ENCODE assay signal across 11 cellular contexts in the genomic region with DNA sequence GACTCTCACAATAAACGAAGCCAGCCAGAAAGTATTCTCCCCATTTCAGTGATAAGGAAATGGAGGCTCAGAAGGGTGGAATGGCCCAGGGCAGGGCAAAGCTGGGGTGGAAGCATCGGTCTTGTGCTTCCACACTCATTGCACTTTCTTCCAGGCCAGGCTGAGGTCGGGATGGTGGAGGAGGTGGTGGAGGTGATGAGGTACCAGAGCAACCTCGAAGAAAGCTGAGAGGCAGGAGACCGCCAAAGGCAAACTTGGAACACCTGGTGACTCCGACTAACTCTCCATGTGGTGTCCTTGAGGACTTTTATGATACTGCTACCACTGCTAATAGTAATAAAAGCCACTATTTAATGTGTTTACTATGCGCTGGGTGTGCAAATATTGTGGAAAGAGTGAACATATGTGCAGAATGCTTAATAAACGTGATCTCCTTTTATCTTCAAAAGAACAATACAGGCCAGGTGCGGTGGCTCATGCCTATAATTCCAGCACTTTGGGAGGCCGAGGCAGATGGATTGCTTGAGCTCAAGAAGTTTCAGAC. TPM values are rescaled to one million over a fixed set of nuclear protein-coding genes. Genes with fewer than 3 reads are reported as not detected.
A peak's percentile ranks its signal among the peaks of the same experiment; 100 is the strongest.
DNase-seq lines count a peak whose midpoint lies in the region; ATAC-seq and TF ChIP-seq lines count a peak whose summit lies in the region.
"Had no signal": no experiment of that assay in that cellular context is flagged by ENCODE, and none has a peak within 500 bp of the region (broad histone marks: within the 10 kb centered on the region; RNA-seq: fewer than 3 reads in every experiment).

No MANE protein-coding gene starts in this region.

- H3K9me3 ChIP-seq in CD4-positive, alpha-beta T cell (ENCODE audit: control insufficient read depth, low read length), result no peaks in the 10 kb centered on the region
- H3K9me3 ChIP-seq in KOPT-K1 (ENCODE audit: insufficient read depth, low read length, poor library complexity, severe bottlenecking) (no peaks in the 10 kb centered on the region), adrenal gland (replicated peaks in 1 of 3) (no peaks in the 10 kb centered on the region)

- H3K27me3 Mint-ChIP-seq in CD4-positive, alpha-beta T cell, result no peaks in the 10 kb centered on the region
- H3K27me3 Mint-ChIP-seq in nephron progenitor cell (ENCODE audit: low read depth, poor library complexity) (peaks cover 3% of the 10 kb centered on the region), osteocyte (ENCODE audit: unreplicated experiment) (no peaks in the 10 kb centered on the region)

- intact Hi-C loops in CD4-positive, alpha-beta T cell (cut with DNase I, micrococcal nuclease), result no loop called here
- intact Hi-C loops in adrenal gland (cut with DNase I), result no loop called here

- H3K27me3 ChIP-seq in CD4-positive, alpha-beta T cell (ENCODE audit: control insufficient read depth, insufficient read depth, low read length), result no peaks in the 10 kb centered on the region
- H3K27me3 ChIP-seq in adrenal gland, result no peaks in the 10 kb centered on the region

- CTCF ChIA-PET in CD4-positive, alpha-beta T cell (lab: Charles Lee), result interaction anchor here (1.3 to 5.3 kb wide), 7 partner anchors 15 to 54 kb away, joined by 3 to 32 read pairs (median 17); no protein-coding TSS in a partner anchor

- TF ChIP-seq POLR2A in adrenal gland (IDR thresholded peaks at IDR 0.05), result no peak

- peaks cover 8% of the 10 kb centered on the region for H3K36me3 Mint-ChIP-seq in CD4-positive, alpha-beta T cell (ENCODE audit: low read depth)
- H3K36me3 Mint-ChIP-seq in nephron progenitor cell (ENCODE audit: low read depth) (no peaks in the 10 kb centered on the region), osteocyte (ENCODE audit: unreplicated experiment) (no peaks in the 10 kb centered on the region)

- ATAC-seq in CD4-positive, alpha-beta T cell (ENCODE audit: poor library complexity), result no peak
- no peak for ATAC-seq in GM21423 (IDR thresholded peaks at IDR 0.05; ENCODE audit: unreplicated experiment)
- ATAC-seq: right cardiac atrium had no signal

- H3K36me3 ChIP-seq in KOPT-K1 (ENCODE audit: insufficient read depth, low read length) (no peaks in the 10 kb centered on the region), adrenal gland (replicated peaks in 1 of 2) (no peaks in the 10 kb centered on the region)

- H3K4me3 ChIP-seq in adrenal gland, result no peak overlapping the region
- H3K4me3 ChIP-seq: GM23338, SK-N-MC had no signal

- peak overlapping the region; percentile 99 for H3K27ac ChIP-seq in CD4-positive, alpha-beta T cell (ENCODE audit: low read depth, low read length)
- H3K27ac ChIP-seq in KOPT-K1 (ENCODE audit: low read depth, low read length, poor library complexity, severe bottlenecking) (peak overlapping the region; percentile 80), adrenal gland (peak overlapping the region in 4 of 5 donors; percentile 10 to 94 (median 86))
- H3K27ac ChIP-seq: SK-N-MC had no signal

- peak overlapping the region; percentile 88 for H3K4me3 Mint-ChIP-seq in CD4-positive, alpha-beta T cell
- H3K4me3 Mint-ChIP-seq in nephron progenitor cell (peak overlapping the region; percentile 35), osteocyte (ENCODE audit: unreplicated experiment) (no peak overlapping the region)
- H3K4me3 Mint-ChIP-seq: GM23338 had no signal

- POLR2A ChIA-PET in CD4-positive, alpha-beta T cell (lab: Charles Lee), result interaction anchor here (1.3 to 13.2 kb wide), 9 partner anchors 10 to 50 kb away, joined by 5 to 569 read pairs (median 71); a partner anchor contains a TSS

- H3K27ac Mint-ChIP-seq in CD4-positive, alpha-beta T cell, result peak overlapping the region; percentile 100
- no peak overlapping the region for H3K27ac Mint-ChIP-seq in nephron progenitor cell
- H3K27ac Mint-ChIP-seq in osteocyte (ENCODE audit: unreplicated experiment), result no peak overlapping the region

- H3K4me1 Mint-ChIP-seq in CD4-positive, alpha-beta T cell (ENCODE audit: low read depth), result peaks cover 76% of the 10 kb centered on the region
- H3K4me1 Mint-ChIP-seq in nephron progenitor cell (peaks cover 86% of the 10 kb centered on the region), osteocyte (ENCODE audit: unreplicated experiment) (peaks cover 44% of the 10 kb centered on the region)

- TF ChIP-seq CTCF in CD4-positive, alpha-beta T cell (IDR thresholded peaks at IDR 0.05), result no peak
- TF ChIP-seq CTCF in adrenal gland (IDR thresholded peaks at IDR 0.05) (no peak), nephron progenitor cell (IDR thresholded peaks at IDR 0.05) (no peak), osteocyte (IDR thresholded peaks at IDR 0.05) (no peak), GM20000 (IDR thresholded peaks at IDR 0.05; ENCODE audit: extremely low read depth, missing control alignments) (no peak)

- H3K4me1 ChIP-seq in adrenal gland (replicated peaks in 1 of 2), result peaks cover 28 to 52% of the 10 kb centered on the region in 2 donors

- 73 to 81% (median 79%) methylated on average over 10 of the region's 10 CpGs for WGBS in adrenal gland, 4 donors

- DNase-seq in CD4-positive, alpha-beta T cell, result no peak
- DNase-seq in adrenal gland (no peak), nephron progenitor cell (no peak), osteocyte (ENCODE audit: extremely low spot score, unreplicated experiment) (no peak), SKM-1 (lab: John Stamatoyannopoulos, UW; ENCODE audit: unreplicated experiment) (no peak), GM20000 (ENCODE audit: low spot score) (no peak)
- DNase-seq: right cardiac atrium had no signal

- H3K9me3 Mint-ChIP-seq in CD4-positive, alpha-beta T cell, result no peaks in the 10 kb centered on the region
- no peaks in the 10 kb centered on the region for H3K9me3 Mint-ChIP-seq in nephron progenitor cell
- no peaks in the 10 kb centered on the region for H3K9me3 Mint-ChIP-seq in osteocyte (ENCODE audit: unreplicated experiment)
- H3K9me3 Mint-ChIP-seq: GM23338 had no signal

RNA-seq across cellular contexts. Expression of a gene that starts 16.9 kb away (rescaled TPM):
- 100 to 1,000 TPM; 802 to 849 TPM for total RNA-seq in CD4-positive, alpha-beta T cell
- 100 to 1,000 TPM in 2 of 8 donors, 10 to 100 TPM in 6; 11.4 to 175 (median 52.5) TPM for total RNA-seq in adrenal gland
- polyA plus RNA-seq in adrenal gland, result 10 to 100 TPM; 16.6 to 58.8 (median 24.0) TPM
- 31.2 and 33.7 TPM in 2 replicates for total RNA-seq in osteocyte

RNA-seq across cellular contexts. Expression of a gene that starts 59.0 kb away (rescaled TPM):
- 1 to 10 TPM in 1 of 2 experiments, under 1 TPM in 1; 0.58 to 1.1 TPM for total RNA-seq in CD4-positive, alpha-beta T cell
- total RNA-seq in adrenal gland (1 to 10 TPM in 1 of 8 donors, under 1 TPM in 6, not detected in 1; 0.14 to 1.9 (median 0.51) TPM), osteocyte (not detected in 2 replicates)
- polyA plus RNA-seq in adrenal gland, result 1 to 10 TPM in 2 of 3 donors, under 1 TPM in 1; 0.13 to 6.5 (median 1.1) TPM

Comparison
In these comparisons a context has a peak if more than half of its experiments do, and no peak if none do; other contexts are left out.
1. RNA of a gene that starts 16.9 kb away (total RNA-seq): 802 to 849 TPM in CD4-positive, alpha-beta T cell; 11.4 to 175 TPM in adrenal gland and 31.2 to 33.7 TPM in osteocyte; every median in the first group is over 4 times any median in the second.
2. Peak in every context shown above with its lines, with median percentiles within 50 percentile points of each other: H3K27ac ChIP-seq.